ENCODE assay signal across 1 cellular context in the genomic region with DNA sequence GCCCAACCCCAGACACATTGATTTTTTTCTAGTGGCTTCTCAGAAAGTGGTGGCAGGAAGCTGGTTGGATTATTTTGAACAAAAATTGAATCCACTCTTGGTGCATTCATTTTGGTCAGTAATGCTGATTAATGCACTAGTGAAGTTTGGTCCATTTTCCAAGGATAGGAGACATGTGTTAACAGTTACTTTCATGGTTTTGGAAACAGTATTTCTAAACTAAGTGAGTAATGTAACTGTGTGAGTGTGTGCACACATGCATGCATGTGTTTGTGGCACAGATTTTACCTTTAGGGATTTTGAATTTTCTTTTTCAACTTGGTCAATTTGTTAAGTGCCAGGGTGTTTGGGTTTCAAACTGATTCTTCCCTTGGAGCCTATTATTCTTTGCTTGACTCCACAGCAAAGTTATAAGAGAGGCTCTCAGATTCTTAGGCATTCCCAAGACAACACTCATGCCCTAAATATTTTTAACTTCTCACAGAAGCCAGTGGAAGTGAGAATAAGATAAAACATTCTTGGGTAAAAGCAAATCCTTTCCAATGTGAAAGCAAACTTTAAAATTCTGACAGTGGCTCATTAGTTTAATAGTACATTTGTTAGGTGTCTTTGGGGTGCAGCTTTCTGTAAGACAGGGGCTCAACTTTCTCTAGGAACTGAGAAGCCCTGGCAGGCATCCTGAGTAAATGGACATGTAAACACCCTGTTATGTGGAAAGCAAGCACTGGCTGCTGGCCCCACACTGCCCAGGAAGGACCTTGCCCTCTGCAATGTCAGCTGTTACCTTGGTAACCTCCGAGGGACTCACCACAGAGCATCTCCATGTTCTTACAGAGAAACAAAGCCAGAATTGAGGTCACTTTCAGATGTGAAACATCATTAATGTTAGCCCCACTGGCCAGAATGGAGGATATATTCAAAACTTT.
TF ChIP-seq lines count a peak whose summit lies in the region.

No MANE protein-coding gene starts in this region.

TF ChIP-seq in SK-N-SH, 30 proteins besides CTCF, POLR2A, EP300 and RAD21 (continued from another document):
- TF ChIP-seq, protein P1, sequence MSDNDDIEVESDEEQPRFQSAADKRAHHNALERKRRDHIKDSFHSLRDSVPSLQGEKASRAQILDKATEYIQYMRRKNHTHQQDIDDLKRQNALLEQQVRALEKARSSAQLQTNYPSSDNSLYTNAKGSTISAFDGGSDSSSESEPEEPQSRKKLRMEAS (IDR thresholded peaks at IDR 0.05; ENCODE audit: low read depth), result no peak
- TF ChIP-seq YY1 (IDR thresholded peaks at IDR 0.05; ENCODE audit: low read depth), result no peak
- no peak for TF ChIP-seq CHD2 (IDR thresholded peaks at IDR 0.05; ENCODE audit: low read length, partially characterized antibody)
- TF ChIP-seq, protein P2, sequence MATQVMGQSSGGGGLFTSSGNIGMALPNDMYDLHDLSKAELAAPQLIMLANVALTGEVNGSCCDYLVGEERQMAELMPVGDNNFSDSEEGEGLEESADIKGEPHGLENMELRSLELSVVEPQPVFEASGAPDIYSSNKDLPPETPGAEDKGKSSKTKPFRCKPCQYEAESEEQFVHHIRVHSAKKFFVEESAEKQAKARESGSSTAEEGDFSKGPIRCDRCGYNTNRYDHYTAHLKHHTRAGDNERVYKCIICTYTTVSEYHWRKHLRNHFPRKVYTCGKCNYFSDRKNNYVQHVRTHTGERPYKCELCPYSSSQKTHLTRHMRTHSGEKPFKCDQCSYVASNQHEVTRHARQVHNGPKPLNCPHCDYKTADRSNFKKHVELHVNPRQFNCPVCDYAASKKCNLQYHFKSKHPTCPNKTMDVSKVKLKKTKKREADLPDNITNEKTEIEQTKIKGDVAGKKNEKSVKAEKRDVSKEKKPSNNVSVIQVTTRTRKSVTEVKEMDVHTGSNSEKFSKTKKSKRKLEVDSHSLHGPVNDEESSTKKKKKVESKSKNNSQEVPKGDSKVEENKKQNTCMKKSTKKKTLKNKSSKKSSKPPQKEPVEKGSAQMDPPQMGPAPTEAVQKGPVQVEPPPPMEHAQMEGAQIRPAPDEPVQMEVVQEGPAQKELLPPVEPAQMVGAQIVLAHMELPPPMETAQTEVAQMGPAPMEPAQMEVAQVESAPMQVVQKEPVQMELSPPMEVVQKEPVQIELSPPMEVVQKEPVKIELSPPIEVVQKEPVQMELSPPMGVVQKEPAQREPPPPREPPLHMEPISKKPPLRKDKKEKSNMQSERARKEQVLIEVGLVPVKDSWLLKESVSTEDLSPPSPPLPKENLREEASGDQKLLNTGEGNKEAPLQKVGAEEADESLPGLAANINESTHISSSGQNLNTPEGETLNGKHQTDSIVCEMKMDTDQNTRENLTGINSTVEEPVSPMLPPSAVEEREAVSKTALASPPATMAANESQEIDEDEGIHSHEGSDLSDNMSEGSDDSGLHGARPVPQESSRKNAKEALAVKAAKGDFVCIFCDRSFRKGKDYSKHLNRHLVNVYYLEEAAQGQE (IDR thresholded peaks at IDR 0.05; ENCODE audit: low read depth, low read length), result no peak
- TF ChIP-seq, protein P3, sequence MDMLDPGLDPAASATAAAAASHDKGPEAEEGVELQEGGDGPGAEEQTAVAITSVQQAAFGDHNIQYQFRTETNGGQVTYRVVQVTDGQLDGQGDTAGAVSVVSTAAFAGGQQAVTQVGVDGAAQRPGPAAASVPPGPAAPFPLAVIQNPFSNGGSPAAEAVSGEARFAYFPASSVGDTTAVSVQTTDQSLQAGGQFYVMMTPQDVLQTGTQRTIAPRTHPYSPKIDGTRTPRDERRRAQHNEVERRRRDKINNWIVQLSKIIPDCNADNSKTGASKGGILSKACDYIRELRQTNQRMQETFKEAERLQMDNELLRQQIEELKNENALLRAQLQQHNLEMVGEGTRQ (IDR thresholded peaks at IDR 0.05; ENCODE audit: borderline replicate concordance, low read depth, low read length), result no peak
